28 cellular contexts compared by ENCODE assay signal in the genomic region with DNA sequence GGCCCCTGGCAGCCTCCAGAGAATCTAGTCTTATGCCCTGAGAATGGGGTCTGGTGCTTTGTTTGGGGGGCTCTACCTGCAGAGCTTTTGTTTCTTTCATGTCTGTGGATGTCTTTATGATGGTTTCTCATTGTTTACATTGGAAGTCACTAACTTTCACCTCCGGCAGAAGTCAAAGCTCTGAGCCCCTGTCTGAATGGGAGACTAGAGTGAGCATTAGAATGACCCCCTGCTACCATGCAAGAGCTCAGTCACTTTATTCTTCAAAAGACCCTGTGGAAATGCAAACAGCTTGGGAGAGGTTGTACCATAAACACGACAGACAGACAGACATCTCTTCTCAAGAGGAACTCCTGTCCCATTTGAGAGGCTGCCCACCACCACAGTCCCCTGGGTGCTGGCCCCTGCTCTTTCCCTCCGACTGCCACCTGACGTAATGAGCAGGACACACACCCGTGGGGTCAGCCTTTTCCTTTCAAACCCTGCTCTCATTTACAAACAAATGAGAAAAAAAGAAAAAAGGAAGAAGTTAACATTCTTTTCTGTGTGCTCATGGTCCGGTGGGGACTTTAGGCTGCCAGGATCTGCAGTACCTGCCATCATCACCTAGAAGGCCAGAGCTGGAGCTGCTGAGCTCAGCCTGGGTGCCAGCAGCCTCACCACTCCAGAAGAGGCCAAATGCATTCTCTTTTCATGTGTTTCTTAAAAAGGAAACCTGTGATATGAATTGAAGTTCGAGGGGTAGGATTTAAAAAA.
"Had no signal": no experiment of that assay in that cellular context is flagged by ENCODE, and none has a peak within 500 bp of the region (broad histone marks: within the 10 kb centered on the region; RNA-seq: fewer than 3 reads in every experiment).

No MANE protein-coding gene starts in this region.

- ATAC-seq: activated CD4-positive, CD25-positive, alpha-beta regulatory T cell treated with anti-CD3 and anti-CD28 coated beads, Interleukin-2, amount 50 U/mL, for 24 hours; esophagus mucosa; foreskin keratinocyte; heart right ventricle; left lung; lower lobe of right lung; right cardiac atrium; stimulated activated naive B cell treated with anti-CD40 and anti-IgM and Interleukin-4, amounts not matched to agents 10 μg/mL and 1 μg/mL and 100 μg/mL, for 72 hours; upper lobe of right lung had no signal

- H3K4me3 Mint-ChIP-seq: activated naive CD4-positive, alpha-beta T cell treated with anti-CD3 and anti-CD28 coated beads, Interleukin-2, amount 10 ng/mL, durations not matched to agents 7 days and 5 days; activated naive CD8-positive, alpha-beta T cell treated with anti-CD3 and anti-CD28 coated beads, Interleukin-2, amount 10 ng/mL, durations not matched to agents 7 days and 5 days; brain; stimulated activated naive B cell treated with anti-CD40 and anti-IgM and Interleukin-4, amounts not matched to agents 10 μg/mL and 1 μg/mL and 100 μg/mL, for 72 hours; T-helper 1 cell treated with Interleukin-12 subunit alpha and Interleukin-12 subunit beta and Interleukin-4 antibody, amounts not matched to agents 30 μg/mL and 1 μg/mL, for 36 hours had no signal

- H3K4me1 Mint-ChIP-seq: activated naive CD4-positive, alpha-beta T cell treated with anti-CD3 and anti-CD28 coated beads, Interleukin-2, amount 10 ng/mL, durations not matched to agents 7 days and 5 days; activated naive CD8-positive, alpha-beta T cell treated with anti-CD3 and anti-CD28 coated beads, Interleukin-2, amount 10 ng/mL, durations not matched to agents 7 days and 5 days; stimulated activated naive B cell treated with anti-CD40 and anti-IgM and Interleukin-4, amounts not matched to agents 10 μg/mL and 1 μg/mL and 100 μg/mL, for 72 hours had no signal

- H3K4me3 ChIP-seq: ascending aorta, coronary artery, heart right ventricle, left lung, lower lobe of right lung, suprapubic skin, tibial artery, upper lobe of right lung had no signal

- H3K27ac Mint-ChIP-seq: activated naive CD4-positive, alpha-beta T cell treated with anti-CD3 and anti-CD28 coated beads, Interleukin-2, amount 10 ng/mL, durations not matched to agents 7 days and 5 days; activated naive CD8-positive, alpha-beta T cell treated with anti-CD3 and anti-CD28 coated beads, Interleukin-2, amount 10 ng/mL, durations not matched to agents 7 days and 5 days; stimulated activated naive B cell treated with anti-CD40 and anti-IgM and Interleukin-4, amounts not matched to agents 10 μg/mL and 1 μg/mL and 100 μg/mL, for 72 hours; T-helper 1 cell treated with Interleukin-12 subunit alpha and Interleukin-12 subunit beta and Interleukin-4 antibody, amounts not matched to agents 30 μg/mL and 1 μg/mL, for 36 hours had no signal

- H3K36me3 ChIP-seq: ascending aorta, heart right ventricle, left lung, lower lobe of right lung, suprapubic skin, tibial artery, upper lobe of right lung had no signal

- H3K27me3 ChIP-seq: ascending aorta, left lung, suprapubic skin, tibial artery, upper lobe of right lung had no signal

- H3K9me3 ChIP-seq: ascending aorta, heart right ventricle, left lung, lower lobe of right lung, suprapubic skin, tibial artery, upper lobe of right lung had no signal

- H3K27me3 Mint-ChIP-seq: activated naive CD8-positive, alpha-beta T cell treated with anti-CD3 and anti-CD28 coated beads, Interleukin-2, amount 10 ng/mL, durations not matched to agents 7 days and 5 days had no signal

- DNase-seq: activated CD4-positive, alpha-beta T cell treated with anti-CD3 and anti-CD28 coated beads for 48 hours; activated CD4-positive, alpha-beta T cell treated with anti-CD3 and anti-CD28 coated beads, Interleukin-2, amount 50 U/mL, for 48 hours; activated CD8-positive, alpha-beta memory T cell treated with anti-CD3 and anti-CD28 coated beads for 24 hours; activated gamma-delta T cell; activated naive CD4-positive, alpha-beta T cell treated with anti-CD3 and anti-CD28 coated beads, Interleukin-2, amount 10 ng/mL, durations not matched to agents 7 days and 5 days; activated naive CD8-positive, alpha-beta T cell treated with anti-CD3 and anti-CD28 coated beads, Interleukin-2, amount 10 ng/mL, durations not matched to agents 7 days and 5 days; activated T-cell treated with anti-CD3 and anti-CD28 coated beads, Interleukin-2, amount 50 U/mL, for 1 hour; foreskin keratinocyte; heart right ventricle; left lung; lower lobe of right lung; occipital lobe; right cardiac atrium; stimulated activated CD4-positive, alpha-beta T cell treated with anti-CD3 and anti-CD28 coated beads, Interleukin-15, amount 100 ng/mL, for 24 hours; stimulated activated CD4-positive, alpha-beta T cell treated with anti-CD3 and anti-CD28 coated beads, Interleukin-2, amount 100 ng/mL, for 24 hours; stimulated activated naive B cell treated with anti-CD40 and anti-IgM and Interleukin-4, amounts not matched to agents 10 μg/mL and 1 μg/mL and 100 μg/mL, for 72 hours; SW 1271; T-helper 9 cell; tibial artery; upper lobe of right lung had no signal

- H3K36me3 Mint-ChIP-seq: activated naive CD4-positive, alpha-beta T cell treated with anti-CD3 and anti-CD28 coated beads, Interleukin-2, amount 10 ng/mL, durations not matched to agents 7 days and 5 days; activated naive CD8-positive, alpha-beta T cell treated with anti-CD3 and anti-CD28 coated beads, Interleukin-2, amount 10 ng/mL, durations not matched to agents 7 days and 5 days; brain; stimulated activated naive B cell treated with anti-CD40 and anti-IgM and Interleukin-4, amounts not matched to agents 10 μg/mL and 1 μg/mL and 100 μg/mL, for 72 hours had no signal

- H3K9me3 Mint-ChIP-seq: activated naive CD4-positive, alpha-beta T cell treated with anti-CD3 and anti-CD28 coated beads, Interleukin-2, amount 10 ng/mL, durations not matched to agents 7 days and 5 days; activated naive CD8-positive, alpha-beta T cell treated with anti-CD3 and anti-CD28 coated beads, Interleukin-2, amount 10 ng/mL, durations not matched to agents 7 days and 5 days; brain; stimulated activated naive B cell treated with anti-CD40 and anti-IgM and Interleukin-4, amounts not matched to agents 10 μg/mL and 1 μg/mL and 100 μg/mL, for 72 hours; T-helper 1 cell treated with Interleukin-12 subunit alpha and Interleukin-12 subunit beta and Interleukin-4 antibody, amounts not matched to agents 30 μg/mL and 1 μg/mL, for 36 hours had no signal

- H3K4me1 ChIP-seq: ascending aorta, heart right ventricle, lower lobe of right lung, tibial artery, upper lobe of right lung had no signal

- H3K27ac ChIP-seq: ascending aorta, coronary artery, foreskin keratinocyte, heart right ventricle, left lung, lower lobe of right lung, suprapubic skin, tibial artery, upper lobe of right lung, VCaP had no signal
